8 cellular contexts compared by ENCODE assay signal in the genomic region with DNA sequence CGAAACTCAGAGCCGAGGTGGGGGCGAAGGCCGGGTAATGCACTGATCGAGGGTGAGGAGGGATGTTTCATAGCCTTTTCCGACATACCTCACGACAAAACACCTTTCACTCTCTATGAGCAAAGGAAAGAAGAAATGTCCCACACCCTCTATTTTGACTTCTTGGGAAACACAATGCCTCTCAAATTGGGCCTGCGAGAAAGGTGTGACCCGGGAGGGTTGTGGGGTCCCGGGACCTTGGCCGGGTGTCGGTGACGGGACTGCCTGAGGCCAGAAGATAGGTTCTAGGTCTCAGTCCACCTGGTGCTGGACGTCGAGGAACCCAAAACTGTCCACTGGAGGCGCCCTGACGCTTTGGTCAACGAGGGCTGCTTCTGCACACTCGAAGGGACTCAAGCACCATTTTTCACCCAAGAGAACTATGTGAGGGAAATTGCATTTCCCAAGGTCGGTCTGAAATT. TPM values are rescaled to one million over a fixed set of nuclear protein-coding genes. Genes with fewer than 3 reads are reported as not detected.
DNase-seq lines count a peak whose midpoint lies in the region; ATAC-seq and FAIRE-seq lines count a peak whose summit lies in the region.

No MANE protein-coding gene starts in this region.

- H3K27ac Mint-ChIP-seq in activated CD4-positive, alpha-beta T cell treated with anti-CD3 and anti-CD28 coated beads, Interleukin-2, amount 10 ng/mL, durations not matched to agents 24 days and 14 days, result peak overlapping the region; percentile 10
- no peak overlapping the region for H3K27ac Mint-ChIP-seq in activated naive CD8-positive, alpha-beta T cell treated with anti-CD3 and anti-CD28 coated beads, Interleukin-2, amount 50 U/mL, for 24 hours
- H3K27ac Mint-ChIP-seq in immature natural killer cell, result no peak overlapping the region
- no peak overlapping the region for H3K27ac Mint-ChIP-seq in stimulated activated naive CD8-positive, alpha-beta T cell treated with anti-CD3 and anti-CD28 coated beads, Interleukin-15, Interleukin-2, amounts not matched to agents 100 ng/mL and 50 ng/mL, for 24 hours

- peaks cover 85% of the 10 kb centered on the region for H3K27me3 Mint-ChIP-seq in activated CD4-positive, alpha-beta T cell treated with anti-CD3 and anti-CD28 coated beads, Interleukin-2, amount 10 ng/mL, durations not matched to agents 24 days and 14 days
- H3K27me3 Mint-ChIP-seq in activated naive CD8-positive, alpha-beta T cell treated with anti-CD3 and anti-CD28 coated beads, Interleukin-2, amount 50 U/mL, for 24 hours, result peaks cover 88% of the 10 kb centered on the region
- H3K27me3 Mint-ChIP-seq in immature natural killer cell (ENCODE audit: low read depth in 3 of 3), result peaks cover 35 to 61% (median 36%) of the 10 kb centered on the region in 3 donors
- peaks cover 88% of the 10 kb centered on the region for H3K27me3 Mint-ChIP-seq in stimulated activated naive CD8-positive, alpha-beta T cell treated with anti-CD3 and anti-CD28 coated beads, Interleukin-15, Interleukin-2, amounts not matched to agents 100 ng/mL and 50 ng/mL, for 24 hours

- no peak for FAIRE-seq in RCC 7860 (lab: Jason Lieb, UNC)

- H3K4me3 Mint-ChIP-seq in activated CD4-positive, alpha-beta T cell treated with anti-CD3 and anti-CD28 coated beads, Interleukin-2, amount 10 ng/mL, durations not matched to agents 24 days and 14 days, result peak overlapping the region; percentile 78
- H3K4me3 Mint-ChIP-seq in activated naive CD8-positive, alpha-beta T cell treated with anti-CD3 and anti-CD28 coated beads, Interleukin-2, amount 50 U/mL, for 24 hours, result peak overlapping the region; percentile 70
- H3K4me3 Mint-ChIP-seq in immature natural killer cell, result peak overlapping the region in 4 of 5 donors; percentile 55 to 94 (median 72)
- H3K4me3 Mint-ChIP-seq in stimulated activated naive CD8-positive, alpha-beta T cell treated with anti-CD3 and anti-CD28 coated beads, Interleukin-15, Interleukin-2, amounts not matched to agents 100 ng/mL and 50 ng/mL, for 24 hours, result peak overlapping the region; percentile 81

- intact Hi-C loops in activated CD4-positive, alpha-beta T cell treated with anti-CD3 and anti-CD28 coated beads, Interleukin-2, amount 10 ng/mL, durations not matched to agents 24 days and 14 days (cut with micrococcal nuclease), result loop anchor here (1.0 to 2.0 kb wide), 2 partner anchors 17 to 49 kb away; no protein-coding TSS in a partner anchor

- no peaks in the 10 kb centered on the region for H3K9me3 Mint-ChIP-seq in activated CD4-positive, alpha-beta T cell treated with anti-CD3 and anti-CD28 coated beads, Interleukin-2, amount 10 ng/mL, durations not matched to agents 24 days and 14 days
- H3K9me3 Mint-ChIP-seq in activated naive CD8-positive, alpha-beta T cell treated with anti-CD3 and anti-CD28 coated beads, Interleukin-2, amount 50 U/mL, for 24 hours, result no peaks in the 10 kb centered on the region
- H3K9me3 Mint-ChIP-seq in immature natural killer cell, result peaks cover 0 to 2% (median 0%) of the 10 kb centered on the region in 6 donors
- no peaks in the 10 kb centered on the region for H3K9me3 Mint-ChIP-seq in stimulated activated naive CD8-positive, alpha-beta T cell treated with anti-CD3 and anti-CD28 coated beads, Interleukin-15, Interleukin-2, amounts not matched to agents 100 ng/mL and 50 ng/mL, for 24 hours

- peaks cover 6% of the 10 kb centered on the region for H3K36me3 Mint-ChIP-seq in activated CD4-positive, alpha-beta T cell treated with anti-CD3 and anti-CD28 coated beads, Interleukin-2, amount 10 ng/mL, durations not matched to agents 24 days and 14 days (ENCODE audit: low read depth)
- H3K36me3 Mint-ChIP-seq in activated naive CD8-positive, alpha-beta T cell treated with anti-CD3 and anti-CD28 coated beads, Interleukin-2, amount 50 U/mL, for 24 hours (ENCODE audit: low read depth), result no peaks in the 10 kb centered on the region
- peaks cover 0 to 4% (median 3%) of the 10 kb centered on the region in 3 donors for H3K36me3 Mint-ChIP-seq in immature natural killer cell
- no peaks in the 10 kb centered on the region for H3K36me3 Mint-ChIP-seq in stimulated activated naive CD8-positive, alpha-beta T cell treated with anti-CD3 and anti-CD28 coated beads, Interleukin-15, Interleukin-2, amounts not matched to agents 100 ng/mL and 50 ng/mL, for 24 hours (ENCODE audit: low read depth)

- DNase-seq in activated CD4-positive, alpha-beta T cell treated with anti-CD3 and anti-CD28 coated beads, Interleukin-2, amount 10 ng/mL, durations not matched to agents 24 days and 14 days, result peak; percentile 64
- DNase-seq in activated CD4-positive, alpha-beta T cell treated with anti-CD3 and anti-CD28 coated beads for 1 hour, result no peak
- peak; percentile 24 for DNase-seq in MV-4-11 (lab: John Stamatoyannopoulos, UW)
- peak; percentile 29 for DNase-seq in activated naive CD8-positive, alpha-beta T cell treated with anti-CD3 and anti-CD28 coated beads, Interleukin-2, amount 50 U/mL, for 24 hours
- peak in 1 of 3 donors; percentile 18 for DNase-seq in immature natural killer cell
- DNase-seq in RCC 7860 (ENCODE audit: low spot score), result no peak

- H3K4me1 Mint-ChIP-seq in activated CD4-positive, alpha-beta T cell treated with anti-CD3 and anti-CD28 coated beads, Interleukin-2, amount 10 ng/mL, durations not matched to agents 24 days and 14 days, result peaks cover 37% of the 10 kb centered on the region
- H3K4me1 Mint-ChIP-seq in activated naive CD8-positive, alpha-beta T cell treated with anti-CD3 and anti-CD28 coated beads, Interleukin-2, amount 50 U/mL, for 24 hours, result peaks cover 49% of the 10 kb centered on the region
- H3K4me1 Mint-ChIP-seq in immature natural killer cell, result peaks cover 49 to 57% of the 10 kb centered on the region in 2 donors
- peaks cover 58% of the 10 kb centered on the region for H3K4me1 Mint-ChIP-seq in stimulated activated naive CD8-positive, alpha-beta T cell treated with anti-CD3 and anti-CD28 coated beads, Interleukin-15, Interleukin-2, amounts not matched to agents 100 ng/mL and 50 ng/mL, for 24 hours (ENCODE audit: low read depth)

- no peak for ATAC-seq in activated naive CD8-positive, alpha-beta T cell treated with anti-CD3 and anti-CD28 coated beads, Interleukin-2, amount 50 U/mL, for 24 hours
- ATAC-seq in GM19324 (IDR thresholded peaks at IDR 0.05; ENCODE audit: low FRiP score, unreplicated experiment), result no peak

RNA-seq across cellular contexts. Expression of gene OSTM1, which starts 41.1 kb away (rescaled TPM):
- total RNA-seq in activated CD4-positive, alpha-beta T cell treated with anti-CD3 and anti-CD28 coated beads, Interleukin-2, amount 10 ng/mL, durations not matched to agents 24 days and 14 days, result 14.6 and 16.8 TPM in 2 replicates
- polyA plus RNA-seq in immature natural killer cell, result 10 to 100 TPM; 50.3 to 71.5 (median 64.6) TPM

RNA-seq across cellular contexts. Expression of gene NR2E1, which starts 50.2 kb away (rescaled TPM):
- total RNA-seq in activated CD4-positive, alpha-beta T cell treated with anti-CD3 and anti-CD28 coated beads, Interleukin-2, amount 10 ng/mL, durations not matched to agents 24 days and 14 days, result not detected in 2 replicates
- not detected for polyA plus RNA-seq in immature natural killer cell

Comparison
In these comparisons a context has a peak if more than half of its experiments do, and no peak if none do; other contexts are left out.
1. DNase-seq: peak in activated CD4-positive, alpha-beta T cell treated with anti-CD3 and anti-CD28 coated beads, Interleukin-2, amount 10 ng/mL, durations not matched to agents 24 days and 14 days (single experiment), MV-4-11 (single experiment) and activated naive CD8-positive, alpha-beta T cell treated with anti-CD3 and anti-CD28 coated beads, Interleukin-2, amount 50 U/mL, for 24 hours (single experiment); none in activated CD4-positive, alpha-beta T cell treated with anti-CD3 and anti-CD28 coated beads for 1 hour (single experiment) and RCC 7860 (single experiment).
2. Peak in every context shown above with its lines, with median percentiles within 50 percentile points of each other: H3K4me3 Mint-ChIP-seq.